In genomic region chr2:174312581-174313234, GRCh38 we compare ENCODE assay signal across 1 cellular context.
TF ChIP-seq lines count a peak whose summit lies in the region.

No MANE protein-coding gene starts in this region.

TF ChIP-seq in K562, 482 proteins besides CTCF, POLR2A, EP300 and RAD21 (continued from another document):
- TF ChIP-seq REST (CRISPR knock-in tag; IDR thresholded peaks at IDR 0.05; ENCODE audit: low read depth), result no peak
- TF ChIP-seq CEBPB (tag; IDR thresholded peaks at IDR 0.05), result no peak
- TF ChIP-seq HDAC3 (IDR thresholded peaks at IDR 0.05; ENCODE audit: borderline replicate concordance, partially characterized antibody), result no peak
- peak; percentile 99 for TF ChIP-seq NFIC (IDR thresholded peaks at IDR 0.05)
